ENCODE assay signal across 14 cellular contexts in genomic region chr13:100544866-100545683, GRCh38. TPM values are rescaled to one million over a fixed set of nuclear protein-coding genes. Genes with fewer than 3 reads are reported as not detected.
DNase-seq lines count a peak whose midpoint lies in the region; ATAC-seq and TF ChIP-seq lines count a peak whose summit lies in the region.
"Had no signal": no experiment of that assay in that cellular context is flagged by ENCODE, and none has a peak within 500 bp of the region (broad histone marks: within the 10 kb centered on the region; RNA-seq: fewer than 3 reads in every experiment).

No MANE protein-coding gene starts in this region.

- ATAC-seq in right lobe of liver (peak; percentile 85 to 90 (median 88)), GM18520 (IDR thresholded peaks at IDR 0.05; ENCODE audit: unreplicated experiment) (no peak)
- ATAC-seq: CD8-positive, alpha-beta T cell had no signal

- H3K27ac ChIP-seq in right lobe of liver (peak overlapping the region; percentile 47 to 83 (median 76)), temporal lobe (ENCODE audit: low read depth, low read length) (peak overlapping the region; percentile 18)
- H3K27ac ChIP-seq: thoracic aorta had no signal

- no peaks in the 10 kb centered on the region for H3K9me3 Mint-ChIP-seq in activated naive CD4-positive, alpha-beta T cell treated with anti-CD3 and anti-CD28 coated beads, Interleukin-2, amount 10 ng/mL, durations not matched to agents 7 days and 5 days
- H3K9me3 Mint-ChIP-seq: CD8-positive, alpha-beta T cell had no signal

- peak in 1 of 4 donors; percentile 14 for TF ChIP-seq CTCF in right lobe of liver (IDR thresholded peaks at IDR 0.05)

- H3K27me3 Mint-ChIP-seq in activated naive CD4-positive, alpha-beta T cell treated with anti-CD3 and anti-CD28 coated beads, Interleukin-2, amount 10 ng/mL, durations not matched to agents 7 days and 5 days: peaks cover 4% of the 10 kb centered on the region

- H3K36me3 Mint-ChIP-seq in activated naive CD4-positive, alpha-beta T cell treated with anti-CD3 and anti-CD28 coated beads, Interleukin-2, amount 10 ng/mL, durations not matched to agents 7 days and 5 days: peaks cover 2% of the 10 kb centered on the region
- H3K36me3 Mint-ChIP-seq: CD8-positive, alpha-beta T cell had no signal

- no peaks in the 10 kb centered on the region for H3K27me3 ChIP-seq in right lobe of liver

- intact Hi-C loops in right lobe of liver (cut with DNase I): no loop called here

- H3K4me3 ChIP-seq in right lobe of liver: peak overlapping the region in 2 of 3 donors; percentile 32 to 35
- H3K4me3 ChIP-seq: thoracic aorta had no signal

- no peaks in the 10 kb centered on the region for H3K36me3 ChIP-seq in right lobe of liver
- H3K36me3 ChIP-seq: thoracic aorta had no signal

- no peak overlapping the region for H3K27ac Mint-ChIP-seq in activated naive CD4-positive, alpha-beta T cell treated with anti-CD3 and anti-CD28 coated beads, Interleukin-2, amount 10 ng/mL, durations not matched to agents 7 days and 5 days
- H3K27ac Mint-ChIP-seq: CD8-positive, alpha-beta T cell had no signal

- H3K4me1 Mint-ChIP-seq in activated naive CD4-positive, alpha-beta T cell treated with anti-CD3 and anti-CD28 coated beads, Interleukin-2, amount 10 ng/mL, durations not matched to agents 7 days and 5 days: peaks cover 10% of the 10 kb centered on the region

- DNase-seq in NCI-H446 (lab: John Stamatoyannopoulos, UW): peak; percentile 20 to 84
- DNase-seq in dermis blood vessel endothelial cell: peak; percentile 66
- DNase-seq in right lobe of liver: peak; percentile 89 to 96 (median 95)
- DNase-seq in OCI-M1 (lab: John Stamatoyannopoulos, UW): no peak
- no peak for DNase-seq in activated naive CD4-positive, alpha-beta T cell treated with anti-CD3 and anti-CD28 coated beads, Interleukin-2, amount 10 ng/mL, durations not matched to agents 7 days and 5 days
- no peak for DNase-seq in T-helper 9 cell
- DNase-seq: activated T-cell treated with anti-CD3 and anti-CD28 coated beads, Interleukin-2, amount 50 U/mL, for 1 hour; amniotic stem cell; KBM-7; NCI-H2107 had no signal

- H3K4me3 Mint-ChIP-seq in activated naive CD4-positive, alpha-beta T cell treated with anti-CD3 and anti-CD28 coated beads, Interleukin-2, amount 10 ng/mL, durations not matched to agents 7 days and 5 days: no peak overlapping the region
- H3K4me3 Mint-ChIP-seq: CD8-positive, alpha-beta T cell had no signal

- 41% methylated on average over 3 of the region's 22 CpGs for WGBS in right lobe of liver (ENCODE audit: insufficient coverage, low coverage, low lambda C conversion rate, missing lambda C conversion rate)

- peaks cover 0 to 35% (median 15%) of the 10 kb centered on the region in 4 donors for H3K4me1 ChIP-seq in right lobe of liver

- H3K9me3 ChIP-seq in right lobe of liver: no peaks in the 10 kb centered on the region
- H3K9me3 ChIP-seq: thoracic aorta had no signal

- CTCF ChIA-PET in activated naive CD4-positive, alpha-beta T cell treated with anti-CD3 and anti-CD28 coated beads, Interleukin-2, amount 10 ng/mL, durations not matched to agents 7 days and 5 days (lab: Charles Lee): no interaction called here

- peak; percentile 64 for TF ChIP-seq POLR2A in right lobe of liver (IDR thresholded peaks at IDR 0.05)

RNA-seq across cellular contexts. Expression of gene GGACT, which starts 43.5 kb away (rescaled TPM):
- 6.1 and 7.2 TPM in 2 replicates for total RNA-seq in dermis blood vessel endothelial cell
- total RNA-seq in right lobe of liver: 1 to 10 TPM; 4.7 to 9.0 (median 5.9) TPM
- 0.49 TPM for total RNA-seq in temporal lobe

Comparison
In these comparisons a context has a peak if more than half of its experiments do, and no peak if none do; other contexts are left out.
1. DNase-seq: peak in NCI-H446 (2 of 2), dermis blood vessel endothelial cell (single experiment) and right lobe of liver (3 of 3); none in OCI-M1 (single experiment), activated naive CD4-positive, alpha-beta T cell treated with anti-CD3 and anti-CD28 coated beads, Interleukin-2, amount 10 ng/mL, durations not matched to agents 7 days and 5 days (single experiment) and T-helper 9 cell (single experiment).